ENCODE assay signal across 8 cellular contexts in genomic region chr6:28399370-28400121, GRCh38. TPM values are rescaled to one million over a fixed set of nuclear protein-coding genes. Genes with fewer than 3 reads are reported as not detected.
DNase-seq lines count a peak whose midpoint lies in the region; ATAC-seq and TF ChIP-seq lines count a peak whose summit lies in the region.

Gene ZSCAN12, minus strand, starts transcription at chr6:28399747. Its CDS starts 1,342 bp downstream, at chr6:28398405.

- H3K27me3 Mint-ChIP-seq in activated CD8-positive, alpha-beta T cell treated with anti-CD3 and anti-CD28 coated beads for 36 hours = peaks cover 25% of the 10 kb centered on the region

- H3K4me3 Mint-ChIP-seq in activated CD8-positive, alpha-beta T cell treated with anti-CD3 and anti-CD28 coated beads for 36 hours = peak within 1 kb of the TSS; percentile 91

- peaks cover 4% of the 10 kb centered on the region; the same call in 1 of the 2 replicates for H3K36me3 ChIP-seq in ACC112 (ENCODE audit: insufficient read depth, low read length)

- H3K27ac ChIP-seq in ACC112 (ENCODE audit: low read depth, low read length) = peak within 1 kb of the TSS; percentile 58

- intact Hi-C loops in activated CD8-positive, alpha-beta T cell treated with anti-CD3 and anti-CD28 coated beads for 36 hours (cut with micrococcal nuclease) = loop anchor here (5.0 kb wide), 1 partner anchor 43 kb away; the partner anchor contains the start of gene ZSCAN23

- peak; percentile 63 for TF ChIP-seq CTCF in activated CD8-positive, alpha-beta T cell treated with anti-CD3 and anti-CD28 coated beads for 36 hours (IDR thresholded peaks at IDR 0.05)

- H3K4me1 Mint-ChIP-seq in activated CD8-positive, alpha-beta T cell treated with anti-CD3 and anti-CD28 coated beads for 36 hours (ENCODE audit: low read depth) = peaks cover 42% of the 10 kb centered on the region

- POLR2A ChIA-PET in activated CD8-positive, alpha-beta T cell treated with anti-CD3 and anti-CD28 coated beads for 36 hours (lab: Charles Lee) = interaction anchor here (0.7 to 1.3 kb wide), 5 partner anchors 9 to 258 kb away, joined by 3 to 4 read pairs (median 3); partner anchors contain the start of gene ZKSCAN8

- DNase-seq in NCI-H524 (lab: John Stamatoyannopoulos, UW) = peak; percentile 83 to 95
- peak; percentile 94 for DNase-seq in activated CD8-positive, alpha-beta T cell treated with anti-CD3 and anti-CD28 coated beads for 36 hours
- peak; percentile 65 for DNase-seq in effector CD8-positive, alpha-beta T cell (lab: John Stamatoyannopoulos, UW)
- DNase-seq in lung microvascular endothelial cell (ENCODE audit: low read depth in 2 of 2) = peak; percentile 83 to 84
- DNase-seq in stimulated activated CD4-positive, alpha-beta T cell treated with anti-CD3 and anti-CD28 coated beads, TNF-alpha, amount 100 ng/mL, for 24 hours (ENCODE audit: low read depth in 3 of 3) = peak; percentile 74 to 82 (median 76)

- peak within 1 kb of the TSS; percentile 96 for H3K27ac Mint-ChIP-seq in activated CD8-positive, alpha-beta T cell treated with anti-CD3 and anti-CD28 coated beads for 36 hours

- H3K36me3 Mint-ChIP-seq in activated CD8-positive, alpha-beta T cell treated with anti-CD3 and anti-CD28 coated beads for 36 hours (ENCODE audit: low read depth) = peaks cover 37% of the 10 kb centered on the region

- H3K9me3 Mint-ChIP-seq in activated CD8-positive, alpha-beta T cell treated with anti-CD3 and anti-CD28 coated beads for 36 hours = no peaks in the 10 kb centered on the region

- no peaks in the 10 kb centered on the region for H3K27me3 ChIP-seq in ACC112 (ENCODE audit: insufficient read depth, low read length)

- CTCF ChIA-PET in activated CD8-positive, alpha-beta T cell treated with anti-CD3 and anti-CD28 coated beads for 36 hours (lab: Charles Lee) = interaction anchor here (1.0 kb wide), 1 partner anchor 43 kb away, joined by 3 read pairs; no protein-coding TSS in a partner anchor

- H3K4me1 ChIP-seq in ACC112 (ENCODE audit: control insufficient read depth, insufficient read depth, low read length, unreplicated experiment) = peaks cover 32% of the 10 kb centered on the region

- H3K79me2 ChIP-seq in ACC112 (ENCODE audit: control insufficient read depth, insufficient read depth, low read length, unreplicated experiment) = peaks cover 35% of the 10 kb centered on the region

- peak within 1 kb of the TSS; percentile 99 for H2AFZ ChIP-seq in ACC112 (ENCODE audit: low read length, unreplicated experiment)

- H3K4me3 ChIP-seq in ACC112 (ENCODE audit: low read depth, low read length) = peak within 1 kb of the TSS; percentile 91

- peak; percentile 84 for ATAC-seq in GM18867 (IDR thresholded peaks at IDR 0.05; ENCODE audit: unreplicated experiment)
- ATAC-seq in HG03108 (IDR thresholded peaks at IDR 0.05; ENCODE audit: unreplicated experiment) = peak; percentile 82
- ATAC-seq in activated CD8-positive, alpha-beta T cell treated with anti-CD3 and anti-CD28 coated beads for 36 hours = peak; percentile 96

RNA-seq across cellular contexts. Expression of gene ZSCAN12, which starts in this region (rescaled TPM):
- total RNA-seq in activated CD8-positive, alpha-beta T cell treated with anti-CD3 and anti-CD28 coated beads for 36 hours = 1 to 10 TPM; 7.1 to 7.4 TPM
- total RNA-seq in lung microvascular endothelial cell = 2.2 and 3.2 TPM in 2 replicates

Comparison
In these comparisons a context has a peak if more than half of its experiments do, and no peak if none do; other contexts are left out.
1. Peak in every context shown above with its lines: DNase-seq, ATAC-seq, H3K4me3 ChIP-seq and H3K27ac ChIP-seq.